ENCODE assay signal across 8 cellular contexts in genomic region chr13:80340643-80341097, GRCh38. TPM values are rescaled to one million over a fixed set of nuclear protein-coding genes. Genes with fewer than 3 reads are reported as not detected.
DNase-seq lines count a peak whose midpoint lies in the region; ATAC-seq and TF ChIP-seq lines count a peak whose summit lies in the region.

No MANE protein-coding gene starts in this region.

- H3K36me3 Mint-ChIP-seq in naive thymus-derived CD4-positive, alpha-beta T cell: no peaks in the 10 kb centered on the region

- peak overlapping the region; percentile 98 for H3K4me3 ChIP-seq in cardiac muscle cell
- H3K4me3 ChIP-seq in ectodermal cell (ENCODE audit: insufficient read depth, low read depth, low read length): peak overlapping the region; percentile 78
- peak overlapping the region; percentile 33 for H3K4me3 ChIP-seq in naive thymus-derived CD4-positive, alpha-beta T cell (ENCODE audit: low read length)

- POLR2A ChIA-PET in naive thymus-derived CD4-positive, alpha-beta T cell (lab: Charles Lee): no interaction called here

- H3K27ac ChIP-seq in cardiac muscle cell (peak overlapping the region; percentile 99), ectodermal cell (ENCODE audit: insufficient read depth, low read depth, low read length, poor library complexity, severe bottlenecking) (peak overlapping the region; percentile 98)
- no peak overlapping the region for H3K27ac ChIP-seq in naive thymus-derived CD4-positive, alpha-beta T cell (ENCODE audit: low read depth, low read length)

- H3K27me3 ChIP-seq in cardiac muscle cell (no peaks in the 10 kb centered on the region), ectodermal cell (ENCODE audit: control insufficient read depth, insufficient read depth, low read length, poor library complexity, severe bottlenecking) (peaks cover 34% of the 10 kb centered on the region)
- H3K27me3 ChIP-seq in naive thymus-derived CD4-positive, alpha-beta T cell (ENCODE audit: control insufficient read depth in 2 of 2, insufficient read depth in 2 of 2, low read length in 2 of 2): peaks cover 0 to 6% of the 10 kb centered on the region in 2 donors

- peaks cover 26% of the 10 kb centered on the region for H3K4me1 ChIP-seq in cardiac muscle cell (ENCODE audit: low read depth)
- peaks cover 10% of the 10 kb centered on the region for H3K4me1 ChIP-seq in ectodermal cell (ENCODE audit: control insufficient read depth, insufficient read depth, low read length)
- H3K4me1 ChIP-seq in naive thymus-derived CD4-positive, alpha-beta T cell (ENCODE audit: control insufficient read depth in 2 of 2, insufficient read depth in 2 of 2, low read length in 2 of 2): peaks cover 5 to 11% of the 10 kb centered on the region in 2 donors

- H3K4me1 Mint-ChIP-seq in naive thymus-derived CD4-positive, alpha-beta T cell: peaks cover 13 to 28% (median 22%) of the 10 kb centered on the region in 7 donors

- no peak for ATAC-seq in left ventricle myocardium superior
- ATAC-seq in HG02852 (IDR thresholded peaks at IDR 0.05; ENCODE audit: unreplicated experiment): peak; percentile 21
- peak; percentile 42 for ATAC-seq in naive thymus-derived CD4-positive, alpha-beta T cell
- ATAC-seq in HG02623 (IDR thresholded peaks at IDR 0.05; ENCODE audit: unreplicated experiment): no peak

- peak overlapping the region in 3 of 9 donors; percentile 24 to 77 (median 46) for H3K27ac Mint-ChIP-seq in naive thymus-derived CD4-positive, alpha-beta T cell

- peaks cover 19 to 50% (median 29%) of the 10 kb centered on the region in 5 donors for H3K27me3 Mint-ChIP-seq in naive thymus-derived CD4-positive, alpha-beta T cell

- DNase-seq in cardiac muscle cell (ENCODE audit: low read depth in 1 of 2, low spot score in 1 of 2) (peak in 1 of 2 donors; percentile 81), left ventricle myocardium superior (no peak), NOMO-1 treated with DMSO at 0.1 percent for 48 hours (lab: John Stamatoyannopoulos, UW; ENCODE audit: unreplicated experiment) (peak; percentile 68), HPDE6-E6E7 (ENCODE audit: extremely low spot score) (no peak)
- no peak for DNase-seq in naive thymus-derived CD4-positive, alpha-beta T cell

- peaks cover 0 to 2% (median 0%) of the 10 kb centered on the region in 11 donors for H3K9me3 Mint-ChIP-seq in naive thymus-derived CD4-positive, alpha-beta T cell

- H3K9me3 ChIP-seq in cardiac muscle cell (ENCODE audit: low read depth) (no peaks in the 10 kb centered on the region), ectodermal cell (ENCODE audit: control insufficient read depth, low read length) (no peaks in the 10 kb centered on the region)
- no peaks in the 10 kb centered on the region for H3K9me3 ChIP-seq in naive thymus-derived CD4-positive, alpha-beta T cell (ENCODE audit: control insufficient read depth in 2 of 3, low read length in 3 of 3)

- peak overlapping the region in 4 of 10 donors; percentile 83 to 92 (median 86) for H3K4me3 Mint-ChIP-seq in naive thymus-derived CD4-positive, alpha-beta T cell

- intact Hi-C loops in left ventricle myocardium superior (cut with micrococcal nuclease): no loop called here
- intact Hi-C loops in naive thymus-derived CD4-positive, alpha-beta T cell (cut with micrococcal nuclease): loop anchor here in 1 of 2 donors (5.0 kb wide), 2 partner anchors 677 to 1743 kb away; no protein-coding TSS in a partner anchor

- 0 to 1% methylated on average over 43 of the region's 44 CpGs for WGBS in ectodermal cell, 2 experiments

- TF ChIP-seq CTCF in cardiac muscle cell (IDR thresholded peaks at IDR 0.05; ENCODE audit: low read depth, low read length): no peak

- peaks cover 14% of the 10 kb centered on the region for H3K36me3 ChIP-seq in cardiac muscle cell
- H3K36me3 ChIP-seq in ectodermal cell (ENCODE audit: control insufficient read depth, insufficient read depth, low read length): peaks cover 15% of the 10 kb centered on the region
- no peaks in the 10 kb centered on the region for H3K36me3 ChIP-seq in naive thymus-derived CD4-positive, alpha-beta T cell (ENCODE audit: control insufficient read depth in 2 of 3, insufficient read depth in 3 of 3, low read length in 3 of 3)

- CTCF ChIA-PET in naive thymus-derived CD4-positive, alpha-beta T cell (lab: Charles Lee): no interaction called here

RNA-seq across cellular contexts. Expression of gene SPRY2, which starts 0.3 kb away (rescaled TPM):
- total RNA-seq in cardiac muscle cell (67.8 and 73.1 TPM in 2 replicates), left ventricle myocardium superior (37.6 TPM)
- 132 and 142 TPM in 2 replicates for polyA plus RNA-seq in cardiac muscle cell
- polyA plus RNA-seq in ectodermal cell (2013, experiment 1 of 4): 16.8 TPM
- 12.6 TPM for polyA plus RNA-seq in ectodermal cell (2013, experiment 2 of 4)
- 13.1 TPM for polyA plus RNA-seq in ectodermal cell (2013, experiment 3 of 4)
- 11.1 TPM for polyA plus RNA-seq in ectodermal cell (2013, experiment 4 of 4)
- 1 to 10 TPM in 1 of 5 experiments, under 1 TPM in 2, not detected in 2; 0.13 to 1.2 (median 0.16) TPM for total RNA-seq in naive thymus-derived CD4-positive, alpha-beta T cell
- not detected for polyA plus RNA-seq in naive thymus-derived CD4-positive, alpha-beta T cell

Comparison
In these comparisons a context has a peak if more than half of its experiments do, and no peak if none do; other contexts are left out.
1. H3K4me3 ChIP-seq: peak in every context shown above with its lines; median percentile 98 in cardiac muscle cell; 78 in ectodermal cell; 33 in naive thymus-derived CD4-positive, alpha-beta T cell.
2. ATAC-seq: peak in HG02852 (single experiment) and naive thymus-derived CD4-positive, alpha-beta T cell (single experiment); none in left ventricle myocardium superior (single experiment) and HG02623 (single experiment).
3. RNA of gene SPRY2, which starts 0.3 kb away (total RNA-seq): 67.8 to 73.1 TPM in cardiac muscle cell and 37.6 TPM in left ventricle myocardium superior (single experiment); 0.13 to 1.2 TPM in naive thymus-derived CD4-positive, alpha-beta T cell; every median in the first group is over 10 times any median in the second.